In genomic region chr3:141862279-141862816, GRCh38 we compare ENCODE assay signal across 8 cellular contexts.
"Had no signal": no experiment of that assay in that cellular context is flagged by ENCODE, and none has a peak within 500 bp of the region (broad histone marks: within the 10 kb centered on the region; RNA-seq: fewer than 3 reads in every experiment).

No MANE protein-coding gene starts in this region.

- DNase-seq: GDM1, GF-D8 had no signal

- FAIRE-seq: G401.6, GM12878, GM12891, GM12892, GM18507, GM19239 had no signal

- ATAC-seq: GM12878 had no signal

- H3K4me3 ChIP-seq: GM12878 had no signal
